Comparison of ENCODE assay signal across 8 cellular contexts in genomic region chrX:46903458-46904242, GRCh38. TPM values are rescaled to one million over a fixed set of nuclear protein-coding genes. Genes with fewer than 3 reads are reported as not detected.
A peak's percentile ranks its signal among the peaks of the same experiment; 100 is the strongest.
DNase-seq lines count a peak whose midpoint lies in the region; ATAC-seq and TF ChIP-seq lines count a peak whose summit lies in the region.

No MANE protein-coding gene starts in this region.

- no peaks in the 10 kb centered on the region for H4K20me1 ChIP-seq in KMS-11 (ENCODE audit: insufficient read depth)
- H4K20me1 ChIP-seq in PC-3 (ENCODE audit: low read length) = no peaks in the 10 kb centered on the region

- BruUV-seq in PC-3 (replicated peaks; lab: Mats Ljungman, UMichigan) = no TSS peak

- ATAC-seq in GM21786 (IDR thresholded peaks at IDR 0.05; ENCODE audit: unreplicated experiment) (peak; percentile 94), PC-3 (peak; percentile 99), foreskin keratinocyte (peak; percentile 99)

- H3K4me3 ChIP-seq in KMS-11 (IDR thresholded peaks at IDR 0.05; ENCODE audit: insufficient read depth, low read depth, low read length) (no peak overlapping the region), PC-3 (ENCODE audit: low read length) (peak overlapping the region; percentile 78), thymus (ENCODE audit: low read length) (peak overlapping the region; percentile 41)

- 2% methylated on average over 14 of the region's 14 CpGs for WGBS in thymus

- H3K4me1 Mint-ChIP-seq in nephron progenitor cell = no peaks in the 10 kb centered on the region

- H3K36me3 ChIP-seq in KMS-11 (ENCODE audit: insufficient read depth) (no peaks in the 10 kb centered on the region), PC-3 (ENCODE audit: low read depth, low read length) (no peaks in the 10 kb centered on the region), thymus (ENCODE audit: control insufficient read depth, insufficient read depth) (no peaks in the 10 kb centered on the region)

- POLR2A ChIA-PET in PC-3 (lab: Charles Lee; ENCODE audit: unreplicated experiment) = interaction anchor here (0.6 kb wide), 1 partner anchor 195 kb away, joined by 3 read pairs; no protein-coding TSS in a partner anchor

- H3K9me3 ChIP-seq in PC-3 (ENCODE audit: low read length) = no peaks in the 10 kb centered on the region
- H3K9me3 ChIP-seq in thymus (ENCODE audit: control insufficient read depth) = no peaks in the 10 kb centered on the region

- peaks cover 6% of the 10 kb centered on the region for H3K27me3 Mint-ChIP-seq in nephron progenitor cell (ENCODE audit: low read depth, poor library complexity)

- TF ChIP-seq CTCF in KMS-11 (conservative IDR thresholded peaks at IDR 0.05; ENCODE audit: low read depth, low read length) (peak; percentile 45; the same call in 1 of the 2 replicates), PC-3 (conservative IDR thresholded peaks at IDR 0.05; ENCODE audit: low read depth, low read length) (peak; percentile 88), foreskin keratinocyte (conservative IDR thresholded peaks at IDR 0.05) (peak; percentile 79), nephron progenitor cell (IDR thresholded peaks at IDR 0.05) (peak; percentile 36)

- H3K9ac ChIP-seq in KMS-11 (no peak overlapping the region), PC-3 (ENCODE audit: low read length) (no peak overlapping the region)

- no peaks in the 10 kb centered on the region for H3K9me2 ChIP-seq in PC-3 (replicated peaks; ENCODE audit: low read length)

- H3K9me3 Mint-ChIP-seq in nephron progenitor cell = peaks cover 17% of the 10 kb centered on the region

- H3F3A ChIP-seq in PC-3 (ENCODE audit: low read length, unreplicated experiment) = no peaks in the 10 kb centered on the region

- intact Hi-C loops in PC-3 (cut with micrococcal nuclease) = loop anchor here (1.0 to 5.0 kb wide), 5 partner anchors 66 to 190 kb away; partner anchors contain the start of genes RP2 and SLC9A7

- H3K4me1 ChIP-seq in KMS-11 (ENCODE audit: low read depth, poor library complexity, severe bottlenecking) (peaks cover 31% of the 10 kb centered on the region), PC-3 (ENCODE audit: insufficient read depth, low read length) (no peaks in the 10 kb centered on the region; the same call in 1 of the 2 replicates), foreskin keratinocyte (no peaks in the 10 kb centered on the region), thymus (ENCODE audit: control insufficient read depth, insufficient read depth, low read length) (no peaks in the 10 kb centered on the region)

- DNase-seq in DMS53 treated with DMSO at 0.1 percent for 48 hours (lab: John Stamatoyannopoulos, UW; ENCODE audit: unreplicated experiment) (peak; percentile 92), PC-3 (peak; percentile 87), foreskin keratinocyte (peak; percentile 42 to 63), nephron progenitor cell (peak; percentile 63)
- peak; percentile 34 for DNase-seq in activated T-helper 9 cell treated with anti-CD3 and anti-CD28 coated beads, Interleukin-2, amount 50 U/mL, for 16 hours (ENCODE audit: low read depth)

- H3K27ac Mint-ChIP-seq in nephron progenitor cell = no peak overlapping the region

- peak overlapping the region; percentile 74 for H3K4me3 Mint-ChIP-seq in nephron progenitor cell

- H3K27me3 ChIP-seq in KMS-11 (ENCODE audit: insufficient read depth, low read depth) (no peaks in the 10 kb centered on the region), PC-3 (ENCODE audit: low read length) (no peaks in the 10 kb centered on the region), foreskin keratinocyte (no peaks in the 10 kb centered on the region), thymus (ENCODE audit: control insufficient read depth, insufficient read depth) (no peaks in the 10 kb centered on the region)

- CTCF ChIA-PET in PC-3 (lab: Charles Lee) = interaction anchor here (0.6 to 1.3 kb wide), 2 partner anchors 115 to 145 kb away, joined by 3 read pairs; partner anchors contain the start of gene SLC9A7

- H3K36me3 Mint-ChIP-seq in nephron progenitor cell (ENCODE audit: low read depth) = no peaks in the 10 kb centered on the region

- H2AFZ ChIP-seq in KMS-11 (ENCODE audit: low read depth) (peak overlapping the region; percentile 76), PC-3 (ENCODE audit: low read length) (peak overlapping the region; percentile 96)

- peak overlapping the region; percentile 26; the same call in 1 of the 2 replicates for H3K4me2 ChIP-seq in KMS-11
- peak overlapping the region; percentile 92 for H3K4me2 ChIP-seq in PC-3 (ENCODE audit: low read length)

- H3K27ac ChIP-seq in KMS-11 (peak overlapping the region; percentile 16; the same call in 1 of the 2 replicates), PC-3 (ENCODE audit: low read length) (no peak overlapping the region), foreskin keratinocyte (no peak overlapping the region), thymus (ENCODE audit: low read depth) (no peak overlapping the region)

- H3K79me2 ChIP-seq in KMS-11 (ENCODE audit: insufficient read depth, low read depth) = no peaks in the 10 kb centered on the region
- H3K79me2 ChIP-seq in PC-3 (ENCODE audit: low read length) = no peaks in the 10 kb centered on the region

RNA-seq across cellular contexts. Expression of gene JADE3, which starts 8.6 kb away (rescaled TPM):
- total RNA-seq in PC-3 (2014; rRNA removed) (7.1 and 7.3 TPM in 2 replicates), foreskin keratinocyte (8.2 and 8.6 TPM in 2 replicates)
- polyA plus RNA-seq in foreskin keratinocyte (2.1 and 2.6 TPM in 2 replicates), thymus (3.8 TPM)

Comparison
In these comparisons a context has a peak if more than half of its experiments do, and no peak if none do; other contexts are left out.
1. DNase-seq: peak in every context shown above with its lines; median percentile 92 in DMS53 treated with DMSO at 0.1 percent for 48 hours; 87 in PC-3; 63 in nephron progenitor cell; 52 in foreskin keratinocyte; 34 in activated T-helper 9 cell treated with anti-CD3 and anti-CD28 coated beads, Interleukin-2, amount 50 U/mL, for 16 hours.
2. CTCF ChIP-seq: peak in every context shown above with its lines; median percentile 88 in PC-3; 79 in foreskin keratinocyte; 45 in KMS-11; 36 in nephron progenitor cell.